Comparison of ENCODE assay signal across 22 cellular contexts in genomic region chr2:231207734-231208133, GRCh38. TPM values are rescaled to one million over a fixed set of nuclear protein-coding genes. Genes with fewer than 3 reads are reported as not detected.
DNase-seq lines count a peak whose midpoint lies in the region; ATAC-seq and TF ChIP-seq lines count a peak whose summit lies in the region.
"Had no signal": no experiment of that assay in that cellular context is flagged by ENCODE, and none has a peak within 500 bp of the region (broad histone marks: within the 10 kb centered on the region; RNA-seq: fewer than 3 reads in every experiment).

No MANE protein-coding gene starts in this region.

- H3K4me2 ChIP-seq in DOHH2 (ENCODE audit: low read length), result peak overlapping the region; percentile 7
- H3K4me2 ChIP-seq: BLaER1 treated with 17β-estradiol and CSF1 and Interleukin-3, amounts not matched to agents 10 nM and 100 nM had no signal

- H3K79me2 ChIP-seq in DOHH2 (ENCODE audit: control insufficient read depth, low read length), result no peaks in the 10 kb centered on the region

- no peak for TF ChIP-seq CTCF in DOHH2 (IDR thresholded peaks at IDR 0.05; ENCODE audit: low read depth, low read length, poor library complexity, severe bottlenecking)
- TF ChIP-seq CTCF in chondrocyte (IDR thresholded peaks at IDR 0.05), result no peak

- H3K27ac ChIP-seq in DOHH2 (ENCODE audit: low read depth, low read length), result no peak overlapping the region
- H3K27ac ChIP-seq: BLaER1 treated with 17β-estradiol and CSF1 and Interleukin-3, amounts not matched to agents 10 nM and 100 nM; RWPE1 had no signal

- no peaks in the 10 kb centered on the region for H3K9me3 ChIP-seq in DOHH2 (ENCODE audit: control insufficient read depth, insufficient read depth, low read length)
- H3K9me3 ChIP-seq: BLaER1 treated with 17β-estradiol and CSF1 and Interleukin-3, amounts not matched to agents 10 nM and 100 nM had no signal

- peaks cover 4% of the 10 kb centered on the region; the same call in 1 of the 2 replicates for H3F3A ChIP-seq in DOHH2 (ENCODE audit: control insufficient read depth, insufficient read depth)

- no peak overlapping the region for H3K4me3 Mint-ChIP-seq in chondrocyte (ENCODE audit: unreplicated experiment)
- H3K4me3 Mint-ChIP-seq in activated T-cell treated with anti-CD3 and anti-CD28 coated beads, Interleukin-2, amount 50 U/mL, for 4 hours, result no peak overlapping the region
- H3K4me3 Mint-ChIP-seq: CD4-positive, alpha-beta T cell had no signal

- H3K27me3 Mint-ChIP-seq in chondrocyte (ENCODE audit: low read depth), result no peaks in the 10 kb centered on the region
- H3K27me3 Mint-ChIP-seq in activated T-cell treated with anti-CD3 and anti-CD28 coated beads, Interleukin-2, amount 50 U/mL, for 4 hours (ENCODE audit: low read depth), result no peaks in the 10 kb centered on the region
- H3K27me3 Mint-ChIP-seq: CD4-positive, alpha-beta T cell had no signal

- peak; percentile 4 for DNase-seq in NCI-H146 treated with DMSO at 0.1 percent for 48 hours (lab: John Stamatoyannopoulos, UW; ENCODE audit: unreplicated experiment)
- DNase-seq in chondrocyte (ENCODE audit: low spot score), result no peak
- no peak for DNase-seq in GOT3 (lab: John Stamatoyannopoulos, UW)
- DNase-seq in activated T-cell treated with anti-CD3 and anti-CD28 coated beads, Interleukin-2, amount 50 U/mL, for 4 hours, result no peak
- DNase-seq: AML-193; CD4-positive, alpha-beta T cell; DMS53; EL; GDM1; Kasumi-1; MV-4-11; NCI-H187 treated with DMSO at 0.1 percent for 48 hours; NCI-H446; NCI-H524 treated with DMSO at 0.1 percent for 48 hours; NCI-H774; SHP77 had no signal

- peaks cover 14% of the 10 kb centered on the region for H3K4me1 ChIP-seq in DOHH2 (ENCODE audit: control insufficient read depth, low read length)

- H3K27ac Mint-ChIP-seq in chondrocyte (ENCODE audit: unreplicated experiment), result peak overlapping the region; percentile 75
- H3K27ac Mint-ChIP-seq: CD4-positive, alpha-beta T cell had no signal

- no peaks in the 10 kb centered on the region for H3K36me3 ChIP-seq in DOHH2 (ENCODE audit: control insufficient read depth, low read length)

- ATAC-seq in GM18867 (IDR thresholded peaks at IDR 0.05; ENCODE audit: unreplicated experiment), result peak; percentile 36
- no peak for ATAC-seq in HG03097 (IDR thresholded peaks at IDR 0.05; ENCODE audit: low FRiP score, unreplicated experiment)
- no peak for ATAC-seq in activated T-cell treated with anti-CD3 and anti-CD28 coated beads, Interleukin-2, amount 50 U/mL, for 4 hours
- ATAC-seq: HCT116 had no signal

- no peaks in the 10 kb centered on the region for H3K9me3 Mint-ChIP-seq in chondrocyte (ENCODE audit: low read depth)
- H3K9me3 Mint-ChIP-seq in activated T-cell treated with anti-CD3 and anti-CD28 coated beads, Interleukin-2, amount 50 U/mL, for 4 hours, result no peaks in the 10 kb centered on the region
- H3K9me3 Mint-ChIP-seq: CD4-positive, alpha-beta T cell had no signal

- H3K36me3 Mint-ChIP-seq in chondrocyte (ENCODE audit: low read depth), result peaks cover 44% of the 10 kb centered on the region
- no peaks in the 10 kb centered on the region for H3K36me3 Mint-ChIP-seq in activated T-cell treated with anti-CD3 and anti-CD28 coated beads, Interleukin-2, amount 50 U/mL, for 4 hours (ENCODE audit: insufficient read depth)

- H4K20me1 ChIP-seq in DOHH2 (ENCODE audit: control insufficient read depth, insufficient read depth, low read depth, low read length), result no peaks in the 10 kb centered on the region
- H4K20me1 ChIP-seq: BLaER1 treated with 17β-estradiol and CSF1 and Interleukin-3, amounts not matched to agents 10 nM and 100 nM had no signal

- H3K9me2 ChIP-seq in DOHH2 (replicated peaks; ENCODE audit: control insufficient read depth, low read length), result no peaks in the 10 kb centered on the region

- H3K4me3 ChIP-seq in DOHH2 (ENCODE audit: low read length), result no peak overlapping the region
- H3K4me3 ChIP-seq: BLaER1 treated with 17β-estradiol and CSF1 and Interleukin-3, amounts not matched to agents 10 nM and 100 nM had no signal

- H3K4me1 Mint-ChIP-seq in chondrocyte (ENCODE audit: low read depth), result peaks cover 79% of the 10 kb centered on the region
- H3K4me1 Mint-ChIP-seq in activated T-cell treated with anti-CD3 and anti-CD28 coated beads, Interleukin-2, amount 50 U/mL, for 4 hours (ENCODE audit: low read depth), result no peaks in the 10 kb centered on the region

- H3K27me3 ChIP-seq in DOHH2 (ENCODE audit: control insufficient read depth, low read length), result no peaks in the 10 kb centered on the region
- H3K27me3 ChIP-seq: BLaER1 treated with 17β-estradiol and CSF1 and Interleukin-3, amounts not matched to agents 10 nM and 100 nM had no signal

RNA-seq across cellular contexts. Expression of gene ARMC9, which starts 9.3 kb away (rescaled TPM):
- total RNA-seq in chondrocyte, result 71.6 to 188 TPM (median 187 TPM) in 3 replicates
- total RNA-seq in activated T-cell treated with anti-CD3 and anti-CD28 coated beads, Interleukin-2, amount 50 U/mL, for 4 hours, result 1 to 10 TPM; 3.3 to 6.4 (median 5.9) TPM
